Comparison of ENCODE assay signal across 36 cellular contexts in genomic region chr11:33396361-33396760, GRCh38. TPM values are rescaled to one million over a fixed set of nuclear protein-coding genes. Genes with fewer than 3 reads are reported as not detected.
"Had no signal": no experiment of that assay in that cellular context is flagged by ENCODE, and none has a peak within 500 bp of the region (broad histone marks: within the 10 kb centered on the region; RNA-seq: fewer than 3 reads in every experiment).

No MANE protein-coding gene starts in this region.

- H3K4me3 ChIP-seq: MG63 had no signal

- H3K27me3 ChIP-seq: MG63 had no signal

- H3K36me3 ChIP-seq: MG63 had no signal

- DNase-seq: Kasumi-1, MG63, MM.1S, MV-4-11, NCI-H1048, NCI-H1092, NCI-H1092 treated with DMSO at 0.1 percent for 48 hours, NCI-H1105, NCI-H1105 treated with DMSO at 0.1 percent for 48 hours, NCI-H1417, NCI-H1417 treated with DMSO at 0.1 percent for 48 hours, NCI-H1436, NCI-H1436 treated with DMSO at 0.1 percent for 48 hours, NCI-H146, NCI-H1694, NCI-H1694 treated with DMSO at 0.1 percent for 48 hours, NCI-H187, NCI-H187 treated with DMSO at 0.1 percent for 48 hours, NCI-H1930, NCI-H2029, NCI-H2029 treated with DMSO at 0.1 percent for 48 hours, NCI-H2081, NCI-H2081 treated with DMSO at 0.1 percent for 48 hours, NCI-H2107, NCI-H2171, NCI-H2171 treated with DMSO at 0.1 percent for 48 hours, NCI-H2227 treated with DMSO at 0.1 percent for 48 hours, NCI-H226, NCI-H345, NCI-H446, NCI-H446 treated with DMSO at 0.1 percent for 48 hours, NCI-H510A, NCI-H510A treated with DMSO at 0.1 percent for 48 hours, NCI-H524, NCI-H524 treated with DMSO at 0.1 percent for 48 hours had no signal

- H3K9me3 ChIP-seq: MG63 had no signal

RNA-seq across cellular contexts. Expression of gene KIAA1549L, which starts 20.5 kb away (rescaled TPM):
- total RNA-seq: NCI-H460 had no signal
